In genomic region chr13:74087304-74087703, GRCh38 we compare ENCODE assay signal across 29 cellular contexts.
"Had no signal": no experiment of that assay in that cellular context is flagged by ENCODE, and none has a peak within 500 bp of the region (broad histone marks: within the 10 kb centered on the region; RNA-seq: fewer than 3 reads in every experiment).

No MANE protein-coding gene starts in this region.

- H3K9me3 Mint-ChIP-seq: activated naive CD4-positive, alpha-beta T cell treated with anti-CD3 and anti-CD28 coated beads, Interleukin-2, amount 50 U/mL, for 24 hours; activated T-cell treated with anti-CD3 and anti-CD28 coated beads, Interleukin-2, amount 50 U/mL, for 24 hours; activated T-helper 2 cell treated with anti-CD3 and anti-CD28 coated beads, Interferon-gamma antibody, Interleukin-2, Interleukin-4, amounts not matched to agents 10 μg/mL and 5 μg/mL and 100 μg/mL, durations not matched to agents 14 hours and 24 hours and 36 hours; T-helper 1 cell treated with Interleukin-12 subunit alpha and Interleukin-12 subunit beta and Interleukin-4 antibody, amounts not matched to agents 30 μg/mL and 1 μg/mL, for 36 hours had no signal

- H3K4me2 ChIP-seq: SK-N-SH had no signal

- H3K27me3 Mint-ChIP-seq: activated CD4-positive, alpha-beta T cell treated with anti-CD3 and anti-CD28 coated beads, Interleukin-2, amount 10 ng/mL, durations not matched to agents 24 days and 14 days; activated naive CD4-positive, alpha-beta T cell treated with anti-CD3 and anti-CD28 coated beads, Interleukin-2, amount 50 U/mL, for 24 hours; activated T-cell treated with anti-CD3 and anti-CD28 coated beads, Interleukin-2, amount 50 U/mL, for 24 hours; brain had no signal

- H3K27me3 ChIP-seq: Peyer's patch, SJSA1 had no signal

- ATAC-seq: activated CD8-positive, alpha-beta T cell treated with anti-CD3 and anti-CD28 coated beads, Interleukin-2, amount 10 ng/mL, durations not matched to agents 7 days and 5 days; PC-3 had no signal

- H3K9me3 ChIP-seq: Peyer's patch, SJSA1, SK-N-SH had no signal

- H3K4me3 Mint-ChIP-seq: activated CD4-positive, alpha-beta T cell treated with anti-CD3 and anti-CD28 coated beads, Interleukin-2, amount 10 ng/mL, durations not matched to agents 24 days and 14 days; activated CD8-positive, alpha-beta T cell treated with anti-CD3 and anti-CD28 coated beads, Interleukin-2, amount 10 ng/mL, durations not matched to agents 7 days and 5 days; activated naive CD4-positive, alpha-beta T cell treated with anti-CD3 and anti-CD28 coated beads, Interleukin-2, amount 50 U/mL, for 24 hours; activated T-cell treated with anti-CD3 and anti-CD28 coated beads, Interleukin-2, amount 50 U/mL, for 24 hours; brain; T-helper 1 cell treated with Interleukin-12 subunit alpha and Interleukin-12 subunit beta and Interleukin-4 antibody, amounts not matched to agents 30 μg/mL and 1 μg/mL, for 36 hours; T-helper 2 cell treated with Interferon-gamma antibody and Interleukin-4, amounts not matched to agents 5 μg/mL and 100 μg/mL, for 36 hours had no signal

- H3K4me3 ChIP-seq: Peyer's patch, SJSA1 had no signal

- H3K27ac ChIP-seq: Peyer's patch, SJSA1 had no signal

- H3K36me3 ChIP-seq: Peyer's patch, SJSA1 had no signal

- H3K9ac ChIP-seq: SK-N-SH had no signal

- H3K27ac Mint-ChIP-seq: activated CD4-positive, alpha-beta T cell treated with anti-CD3 and anti-CD28 coated beads, Interleukin-2, amount 10 ng/mL, durations not matched to agents 24 days and 14 days; activated CD8-positive, alpha-beta T cell treated with anti-CD3 and anti-CD28 coated beads, Interleukin-2, amount 10 ng/mL, durations not matched to agents 7 days and 5 days; activated naive CD4-positive, alpha-beta T cell treated with anti-CD3 and anti-CD28 coated beads, Interleukin-2, amount 50 U/mL, for 24 hours; activated T-cell treated with anti-CD3 and anti-CD28 coated beads, Interleukin-2, amount 50 U/mL, for 24 hours; activated T-helper 2 cell treated with anti-CD3 and anti-CD28 coated beads, Interferon-gamma antibody, Interleukin-2, Interleukin-4, amounts not matched to agents 10 μg/mL and 5 μg/mL and 100 μg/mL, durations not matched to agents 14 hours and 24 hours and 36 hours; T-helper 1 cell treated with Interleukin-12 subunit alpha and Interleukin-12 subunit beta and Interleukin-4 antibody, amounts not matched to agents 30 μg/mL and 1 μg/mL, for 36 hours; T-helper 2 cell treated with Interferon-gamma antibody and Interleukin-4, amounts not matched to agents 5 μg/mL and 100 μg/mL, for 36 hours had no signal

- H3K4me1 ChIP-seq: Peyer's patch had no signal

- DNase-seq: activated CD4-positive, alpha-beta T cell treated with anti-CD3 and anti-CD28 coated beads, Interleukin-2, amount 10 ng/mL, durations not matched to agents 24 days and 14 days; activated CD4-positive, alpha-beta T cell treated with anti-CD3 and anti-CD28 coated beads, Interleukin-2, amount 50 U/mL, for 48 hours; activated CD8-positive, alpha-beta T cell treated with anti-CD3 and anti-CD28 coated beads, Interleukin-2, amount 10 ng/mL, durations not matched to agents 7 days and 5 days; activated gamma-delta T cell; activated naive CD4-positive, alpha-beta T cell treated with Interleukin-2 at 50 U/mL for 16 hours; activated T-cell treated with anti-CD3 and anti-CD28 coated beads, Interleukin-2, amount 50 U/mL, for 24 hours; anterior cingulate cortex; caudate nucleus; MM.1S; MV-4-11; NCI-H1092; NCI-H1436 treated with DMSO at 0.1 percent for 48 hours; NCI-H1694 treated with DMSO at 0.1 percent for 48 hours; NCI-H2029; NCI-H2107; NCI-H510A; NCI-H526; NCI-H774; PC-3; Peyer's patch; RPMI8226; SHP77 treated with DMSO at 0.1 percent for 48 hours; SK-N-SH had no signal
